9 cellular contexts compared by ENCODE assay signal in genomic region chr15:85831415-85832113, GRCh38. TPM values are rescaled to one million over a fixed set of nuclear protein-coding genes. Genes with fewer than 3 reads are reported as not detected.
A peak's percentile ranks its signal among the peaks of the same experiment; 100 is the strongest.
DNase-seq lines count a peak whose midpoint lies in the region; ATAC-seq lines count a peak whose summit lies in the region.
"Had no signal": no experiment of that assay in that cellular context is flagged by ENCODE, and none has a peak within 500 bp of the region (broad histone marks: within the 10 kb centered on the region; RNA-seq: fewer than 3 reads in every experiment).

No MANE protein-coding gene starts in this region.

- no peaks in the 10 kb centered on the region for H3K4me1 ChIP-seq in SJCRH30

- H3K27me3 ChIP-seq in SJCRH30, result no peaks in the 10 kb centered on the region

- DNase-seq in C1 segment of cervical spinal cord (lab: John Stamatoyannopoulos, UW) (peak in 11 of 14 donors; percentile 1 to 38 (median 11)), HK-2 (ENCODE audit: unreplicated experiment) (peak; percentile 16), SJCRH30 (peak; percentile 54 to 76), cerebellum (ENCODE audit: low spot score) (peak; percentile 51), left colon (peak; percentile 59 to 81), activated gamma-delta T cell (lab: John Stamatoyannopoulos, UW) (no peak)
- DNase-seq in stimulated activated CD4-positive, alpha-beta T cell treated with anti-CD3 and anti-CD28 coated beads, Interleukin-4, amount 100 ng/mL, for 24 hours, result peak; percentile 40

- peak; percentile 86 for ATAC-seq in left colon
- ATAC-seq in HG03460 (IDR thresholded peaks at IDR 0.05; ENCODE audit: unreplicated experiment), result no peak

- intact Hi-C loops in left colon (cut with DNase I, micrococcal nuclease), result loop anchor here (5.0 to 10.0 kb wide), 2 partner anchors 87 to 99 kb away; no protein-coding TSS in a partner anchor

- no peaks in the 10 kb centered on the region for H3K9me3 ChIP-seq in SJCRH30 (replicated peaks)

- no peak overlapping the region for H3K27ac ChIP-seq in SJCRH30
- H3K27ac ChIP-seq: epithelial cell of prostate had no signal

- no peak overlapping the region for H3K4me3 ChIP-seq in SJCRH30

- H3K36me3 ChIP-seq in SJCRH30, result no peaks in the 10 kb centered on the region

RNA-seq across cellular contexts. Expression of gene KLHL25, which starts 36.8 kb away (rescaled TPM):
- total RNA-seq in SJCRH30 (2014; rRNA removed; shearing (Covaris generic)), result 8.2 and 9.5 TPM in 2 replicates
- 38.5 TPM for total RNA-seq in cerebellum
- total RNA-seq in left colon, result 1 to 10 TPM; 6.0 to 6.8 TPM
